6 cellular contexts compared by ENCODE assay signal in the genomic region with DNA sequence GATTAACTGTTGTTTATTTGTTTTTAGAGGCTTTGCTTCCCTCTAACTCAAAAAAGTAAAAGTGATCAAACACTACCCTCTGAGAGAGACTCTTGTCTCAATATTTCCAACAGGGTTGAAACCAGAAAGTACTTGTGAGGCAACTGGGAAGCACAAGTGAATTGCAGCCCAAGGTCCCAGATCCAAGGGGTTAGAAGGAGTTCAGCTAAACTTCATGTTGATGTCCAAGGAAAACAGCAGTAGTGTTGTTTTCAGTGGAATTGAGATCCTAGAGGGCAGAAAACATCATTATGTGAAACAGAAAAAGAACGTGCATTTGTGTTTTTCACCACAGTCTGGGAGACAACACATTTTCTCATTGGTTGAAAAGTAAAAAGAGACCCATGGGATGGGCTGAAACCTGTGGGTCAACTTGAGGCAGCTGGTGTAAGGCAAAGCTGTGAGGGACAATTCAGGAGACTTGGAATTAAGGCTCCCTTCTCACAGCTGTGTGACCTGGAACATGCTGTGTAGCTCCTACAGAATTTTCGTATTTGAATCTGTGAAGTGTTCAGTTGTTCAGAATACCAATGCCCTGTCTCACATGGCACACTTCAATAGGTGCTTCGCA.
"Had no signal": no experiment of that assay in that cellular context is flagged by ENCODE, and none has a peak within 500 bp of the region (broad histone marks: within the 10 kb centered on the region; RNA-seq: fewer than 3 reads in every experiment).

No MANE protein-coding gene starts in this region.

- H3K27ac ChIP-seq: GM23248, HL-60 had no signal

- H2AFZ ChIP-seq: GM23248 had no signal

- ATAC-seq: K562 had no signal

- H3K27ac Mint-ChIP-seq: H9 had no signal

- H3K4me3 ChIP-seq: GM23248, K562 had no signal

- DNase-seq: GM23248, H9, HCEC 1CT, IMR-90 had no signal

- H3K4me1 Mint-ChIP-seq: H9 had no signal

- H3K4me3 Mint-ChIP-seq: H9 had no signal

- H3K9ac ChIP-seq: GM23248 had no signal
